Comparison of ENCODE assay signal across 9 cellular contexts in the genomic region with DNA sequence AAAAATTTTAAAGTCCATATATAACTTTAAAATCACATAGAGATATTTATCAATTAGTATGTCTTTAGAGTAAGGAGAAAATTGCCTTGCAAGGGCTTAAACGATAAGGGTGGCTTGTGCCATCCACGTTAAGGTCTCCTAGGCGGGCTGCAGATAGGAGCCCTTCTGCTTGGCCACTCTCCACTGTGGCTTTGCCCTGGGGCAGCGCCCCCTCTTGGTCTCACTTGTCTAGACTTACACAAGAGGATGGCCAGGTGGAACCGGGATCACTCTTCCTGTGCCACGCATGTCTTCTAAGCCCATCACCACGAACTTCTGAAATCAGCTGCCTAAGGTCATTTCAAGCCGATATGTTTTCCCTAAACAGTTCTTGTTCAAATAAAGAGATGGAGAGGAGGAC. TPM values are rescaled to one million over a fixed set of nuclear protein-coding genes. Genes with fewer than 3 reads are reported as not detected.
DNase-seq lines count a peak whose midpoint lies in the region; ATAC-seq and TF ChIP-seq lines count a peak whose summit lies in the region.
"Had no signal": no experiment of that assay in that cellular context is flagged by ENCODE, and none has a peak within 500 bp of the region (broad histone marks: within the 10 kb centered on the region; RNA-seq: fewer than 3 reads in every experiment).

No MANE protein-coding gene starts in this region.

- H3K9me3 ChIP-seq in osteoblast (ENCODE audit: low read depth, low read length) = no peaks in the 10 kb centered on the region

- H3K27ac ChIP-seq in osteoblast (ENCODE audit: low read depth, low read length) (no peak overlapping the region), coronary artery (no peak overlapping the region)

- H3K4me3 ChIP-seq in osteoblast (ENCODE audit: insufficient read depth, low read length) = no peak overlapping the region
- no peak overlapping the region for H3K4me3 ChIP-seq in coronary artery
- H3K4me3 ChIP-seq: skin epidermis had no signal

- H4K20me1 ChIP-seq in osteoblast (ENCODE audit: insufficient read depth, low read length) = peaks cover 25% of the 10 kb centered on the region

- peaks cover 22% of the 10 kb centered on the region for H3K4me1 ChIP-seq in osteoblast (ENCODE audit: insufficient read depth, low read length)

- no peaks in the 10 kb centered on the region for H3K27me3 ChIP-seq in osteoblast (ENCODE audit: insufficient read depth, low read length)

- DNase-seq in NCI-H82 (lab: John Stamatoyannopoulos, UW) (peak; percentile 73), NCI-H82 treated with DMSO at 0.1 percent for 48 hours (lab: John Stamatoyannopoulos, UW; ENCODE audit: unreplicated experiment) (no peak), Kasumi-1 (lab: John Stamatoyannopoulos, UW) (peak; percentile 20 to 31), amniotic epithelial cell (ENCODE audit: low read depth) (peak; percentile 37), osteoblast (ENCODE audit: insufficient read length, low spot score, missing footprints) (peak; percentile 89), coronary artery (ENCODE audit: low spot score) (no peak), HCEC 1CT (no peak)

- ATAC-seq in HG02763 (IDR thresholded peaks at IDR 0.05; ENCODE audit: unreplicated experiment) = no peak

- TF ChIP-seq CTCF in osteoblast (IDR thresholded peaks at IDR 0.05; ENCODE audit: extremely low read depth, low read depth, low read length) (peak; percentile 47), coronary artery (IDR thresholded peaks at IDR 0.05) (no peak)

- peaks cover 50% of the 10 kb centered on the region for H3K36me3 ChIP-seq in osteoblast (ENCODE audit: insufficient read depth, low read length)

- peaks cover 47% of the 10 kb centered on the region for H3K79me2 ChIP-seq in osteoblast (ENCODE audit: insufficient read depth, low read length)

- H2AFZ ChIP-seq in osteoblast (ENCODE audit: low read length) = no peak overlapping the region

- H3K4me2 ChIP-seq in osteoblast (ENCODE audit: insufficient read depth, low read length) = no peak overlapping the region

RNA-seq across cellular contexts. Expression of gene FPGS, which starts 2.9 kb away (rescaled TPM):
- total RNA-seq in osteoblast = 87.5 and 98.1 TPM in 2 replicates

RNA-seq across cellular contexts. Expression of gene CDK9, which starts 19.8 kb away (rescaled TPM):
- 54.8 and 56.1 TPM in 2 replicates for total RNA-seq in osteoblast

RNA-seq across cellular contexts. Expression of gene SH2D3C, which starts 27.2 kb away (rescaled TPM):
- 0.29 and 0.36 TPM in 2 replicates for total RNA-seq in osteoblast

RNA-seq across cellular contexts. Expression of gene ENG, which starts 48.8 kb away (rescaled TPM):
- 60.8 and 87.5 TPM in 2 replicates for total RNA-seq in osteoblast

Comparison
In these comparisons a context has a peak if more than half of its experiments do, and no peak if none do; other contexts are left out.
1. DNase-seq: peak in NCI-H82 (single experiment), Kasumi-1 (2 of 2), amniotic epithelial cell (single experiment) and osteoblast (single experiment); none in NCI-H82 treated with DMSO at 0.1 percent for 48 hours (single experiment), coronary artery (single experiment) and HCEC 1CT (single experiment).